Comparison of ENCODE assay signal across 24 cellular contexts in genomic region chr16:87322360-87322759, GRCh38.
"Had no signal": no experiment of that assay in that cellular context is flagged by ENCODE, and none has a peak within 500 bp of the region (broad histone marks: within the 10 kb centered on the region; RNA-seq: fewer than 3 reads in every experiment).

No MANE protein-coding gene starts in this region.

- H3K36me3 ChIP-seq: gastrocnemius medialis, left lung, lower lobe of right lung, ovary, transverse colon, upper lobe of right lung, vagina had no signal

- H3K27me3 Mint-ChIP-seq: naive thymus-derived CD8-positive, alpha-beta T cell; stimulated activated naive CD8-positive, alpha-beta T cell treated with anti-CD3 and anti-CD28 coated beads, Interleukin-15, amount 100 ng/mL, for 72 hours had no signal

- H3K9me3 ChIP-seq: gastrocnemius medialis, heart left ventricle, left lung, lower lobe of right lung, ovary, suprapubic skin, transverse colon, upper lobe of right lung, vagina had no signal

- H3K9me3 Mint-ChIP-seq: naive thymus-derived CD8-positive, alpha-beta T cell; nephron progenitor cell; stimulated activated naive CD8-positive, alpha-beta T cell treated with anti-CD3 and anti-CD28 coated beads, Interleukin-15, amount 100 ng/mL, for 72 hours had no signal

- H3K4me3 Mint-ChIP-seq: naive thymus-derived CD8-positive, alpha-beta T cell; nephron progenitor cell; stimulated activated naive CD8-positive, alpha-beta T cell treated with anti-CD3 and anti-CD28 coated beads, Interleukin-15, amount 100 ng/mL, for 72 hours had no signal

- H3K27me3 ChIP-seq: dorsolateral prefrontal cortex, gastrocnemius medialis, heart left ventricle, hepatocyte, left lung, ovary, suprapubic skin, transverse colon, upper lobe of right lung, vagina had no signal

- H3K36me3 Mint-ChIP-seq: naive thymus-derived CD8-positive, alpha-beta T cell had no signal

- H3K4me3 ChIP-seq: dorsolateral prefrontal cortex, gastrocnemius medialis, heart left ventricle, hepatocyte, left lung, lower lobe of right lung, ovary, smooth muscle cell, suprapubic skin, transverse colon, upper lobe of right lung, vagina had no signal

- H3K27ac Mint-ChIP-seq: nephron progenitor cell; stimulated activated naive CD8-positive, alpha-beta T cell treated with anti-CD3 and anti-CD28 coated beads, Interleukin-15, amount 100 ng/mL, for 72 hours had no signal

- ATAC-seq: gastrocnemius medialis; heart left ventricle; left cardiac atrium; left lung; lower lobe of right lung; naive thymus-derived CD8-positive, alpha-beta T cell; sciatic nerve; stimulated activated naive CD8-positive, alpha-beta T cell treated with anti-CD3 and anti-CD28 coated beads, Interleukin-15, amount 100 ng/mL, for 72 hours; upper lobe of right lung had no signal

- H3K27ac ChIP-seq: gastrocnemius medialis, heart left ventricle, hepatocyte, left lung, lower lobe of right lung, ovary, suprapubic skin, transverse colon, upper lobe of right lung, vagina had no signal

- DNase-seq: effector CD4-positive, alpha-beta T cell; foreskin fibroblast; gastrocnemius medialis; left cardiac atrium; left lung; lower lobe of right lung; naive thymus-derived CD8-positive, alpha-beta T cell; nephron progenitor cell; occipital lobe; retina; stimulated activated CD4-positive, alpha-beta T cell treated with anti-CD3 and anti-CD28 coated beads, Interleukin-4, amount 100 ng/mL, for 1 hour; stimulated activated CD8-positive, alpha-beta memory T cell treated with anti-CD3 and anti-CD28 coated beads, Interleukin-4, amount 100 ng/mL, for 48 hours; stimulated activated naive CD4-positive, alpha-beta T cell; stimulated activated naive CD8-positive, alpha-beta T cell treated with anti-CD3 and anti-CD28 coated beads, Interleukin-15, amount 100 ng/mL, for 72 hours; transverse colon; upper lobe of right lung had no signal
